8 cellular contexts compared by ENCODE assay signal in genomic region chr11:114197799-114198500, GRCh38.
DNase-seq lines count a peak whose midpoint lies in the region; ATAC-seq and TF ChIP-seq lines count a peak whose summit lies in the region.

No MANE protein-coding gene starts in this region.

- dilution Hi-C loops in mammary epithelial cell (cut with HindIII; ENCODE audit: low sequenced_read_pairs): no loop called here

- ATAC-seq in GM21367 (IDR thresholded peaks at IDR 0.05; ENCODE audit: unreplicated experiment): no peak

- CTCF ChIA-PET in mammary epithelial cell (lab: Charles Lee; ENCODE audit: low non-redundant PET): no interaction called here
- CTCF ChIA-PET in Caco-2 (lab: Charles Lee): interaction anchor here (0.6 kb wide), 1 partner anchor 62 kb away, joined by 3 read pairs; no protein-coding TSS in a partner anchor

- H4K20me1 ChIP-seq in mammary epithelial cell (ENCODE audit: insufficient read depth, low read length) (no peaks in the 10 kb centered on the region), Karpas-422 (ENCODE audit: insufficient read depth, low read depth, low read length) (no peaks in the 10 kb centered on the region)

- no peak overlapping the region for H3K4me3 ChIP-seq in mammary epithelial cell (replicated peaks in 1 of 3; ENCODE audit: insufficient read depth in 1 of 3, low read depth in 2 of 3, low read length in 3 of 3)
- H3K4me3 ChIP-seq in kidney epithelial cell (ENCODE audit: low read depth, low read length): no peak overlapping the region
- no peak overlapping the region for H3K4me3 ChIP-seq in spleen
- no peak overlapping the region for H3K4me3 ChIP-seq in Karpas-422 (ENCODE audit: low read length)
- H3K4me3 ChIP-seq in Caco-2 (ENCODE audit: low read depth, low read length): no peak overlapping the region

- H3K9me3 Mint-ChIP-seq in Caco-2 (ENCODE audit: unreplicated experiment): no peaks in the 10 kb centered on the region

- no peaks in the 10 kb centered on the region for H3K27me3 Mint-ChIP-seq in Caco-2 (ENCODE audit: insufficient read depth, unreplicated experiment)

- H2AFZ ChIP-seq in mammary epithelial cell (ENCODE audit: low read depth, low read length): no peak overlapping the region
- no peak overlapping the region for H2AFZ ChIP-seq in Karpas-422 (ENCODE audit: low read length)

- no peak overlapping the region for H3K9ac ChIP-seq in mammary epithelial cell (ENCODE audit: insufficient read depth, low read length)
- no peak overlapping the region for H3K9ac ChIP-seq in Karpas-422 (ENCODE audit: low read length)

- H3K36me3 Mint-ChIP-seq in Caco-2 (ENCODE audit: insufficient read depth, unreplicated experiment): no peaks in the 10 kb centered on the region

- H3K79me2 ChIP-seq in mammary epithelial cell (ENCODE audit: insufficient read depth, low read length): no peaks in the 10 kb centered on the region
- H3K79me2 ChIP-seq in Karpas-422 (ENCODE audit: low read length): no peaks in the 10 kb centered on the region

- H3K4me1 Mint-ChIP-seq in Caco-2 (ENCODE audit: low read depth, unreplicated experiment): peaks cover 7% of the 10 kb centered on the region

- no peaks in the 10 kb centered on the region for H3K36me3 ChIP-seq in mammary epithelial cell (ENCODE audit: insufficient read depth, low read length)
- H3K36me3 ChIP-seq in kidney epithelial cell (ENCODE audit: control insufficient read depth, insufficient read depth, low read length): no peaks in the 10 kb centered on the region
- H3K36me3 ChIP-seq in spleen: peaks cover 0 to 14% (median 0%) of the 10 kb centered on the region in 6 donors
- no peaks in the 10 kb centered on the region for H3K36me3 ChIP-seq in Karpas-422 (ENCODE audit: insufficient read depth, low read length)
- H3K36me3 ChIP-seq in Caco-2 (ENCODE audit: control insufficient read depth, insufficient read depth, low read length): no peaks in the 10 kb centered on the region

- POLR2A ChIA-PET in Caco-2 (lab: Charles Lee): no interaction called here

- DNase-seq in HCEC 1CT (peak; percentile 99), mammary epithelial cell (peak; percentile 14), kidney epithelial cell (ENCODE audit: low read depth) (peak; percentile 29), spleen (peak; percentile 64), Karpas-422 (no peak), GDM1 (lab: John Stamatoyannopoulos, UW) (no peak), Caco-2 (no peak)

- H3K27me3 ChIP-seq in mammary epithelial cell (ENCODE audit: insufficient read depth, low read length): no peaks in the 10 kb centered on the region
- H3K27me3 ChIP-seq in kidney epithelial cell (ENCODE audit: control insufficient read depth, insufficient read depth, low read length): peaks cover 3% of the 10 kb centered on the region
- no peaks in the 10 kb centered on the region for H3K27me3 ChIP-seq in spleen (replicated peaks in 1 of 7)
- H3K27me3 ChIP-seq in Karpas-422 (ENCODE audit: low read length): no peaks in the 10 kb centered on the region
- H3K27me3 ChIP-seq in Caco-2 (replicated peaks; ENCODE audit: control insufficient read depth, insufficient read depth, low read length): no peaks in the 10 kb centered on the region

- no peak overlapping the region for H3K4me2 ChIP-seq in mammary epithelial cell (ENCODE audit: insufficient read depth, low read depth, low read length)
- no peak overlapping the region for H3K4me2 ChIP-seq in Karpas-422 (ENCODE audit: low read depth, low read length, poor library complexity, severe bottlenecking)

- in situ Hi-C loops in mammary epithelial cell (cut with MboI; ENCODE audit: low sequenced_read_pairs in 2 of 2): no loop called here

- H3K9me3 ChIP-seq in mammary epithelial cell (replicated peaks; ENCODE audit: insufficient read depth, low read length) (no peaks in the 10 kb centered on the region), spleen (no peaks in the 10 kb centered on the region), Karpas-422 (ENCODE audit: low read length) (no peaks in the 10 kb centered on the region), Caco-2 (no peaks in the 10 kb centered on the region)

- intact Hi-C loops in mammary epithelial cell (cut with micrococcal nuclease) (no loop called here), spleen (cut with DNase I; ENCODE audit: low total_unique reads) (loop anchor here (10.0 kb wide), 1 partner anchor 57 kb away; no protein-coding TSS in a partner anchor), Caco-2 (cut with micrococcal nuclease; ENCODE audit: unreplicated experiment) (loop anchor here (2.0 kb wide), 1 partner anchor 63 kb away; no protein-coding TSS in a partner anchor)

- no peak overlapping the region for H3K4me3 Mint-ChIP-seq in Caco-2 (ENCODE audit: unreplicated experiment)

- no peak overlapping the region for H3K27ac Mint-ChIP-seq in Caco-2 (ENCODE audit: unreplicated experiment)

- H3K9me2 ChIP-seq in Karpas-422 (replicated peaks; ENCODE audit: insufficient read depth, low read length): no peaks in the 10 kb centered on the region

- no TSS peak for BruUV-seq in mammary epithelial cell (replicated peaks; lab: Mats Ljungman, UMichigan)
- BruUV-seq in Caco-2 (replicated peaks; lab: Mats Ljungman, UMichigan): no TSS peak

- H3K27ac ChIP-seq in mammary epithelial cell (ENCODE audit: insufficient read depth, low read depth, low read length) (no peak overlapping the region), spleen (peak overlapping the region; percentile 2 to 79 (median 72)), Karpas-422 (ENCODE audit: low read length) (no peak overlapping the region)

- TF ChIP-seq CTCF in mammary epithelial cell (conservative IDR thresholded peaks at IDR 0.05 in 1 of 2, IDR thresholded peaks at IDR 0.05 in 1 of 2; ENCODE audit: extremely low read depth in 1 of 2, insufficient read depth in 1 of 2, low read depth in 1 of 2, low read length in 2 of 2): no peak
- no peak for TF ChIP-seq CTCF in kidney epithelial cell (IDR thresholded peaks at IDR 0.05; ENCODE audit: insufficient read depth, low read length, poor library complexity, severe bottlenecking)
- TF ChIP-seq CTCF in spleen (IDR thresholded peaks at IDR 0.05 in 8 of 11, conservative IDR thresholded peaks at IDR 0.05 in 3 of 11): peak in 1 of 11 experiments; percentile 4
- no peak for TF ChIP-seq CTCF in Caco-2 (IDR thresholded peaks at IDR 0.05; ENCODE audit: insufficient read depth in 1 of 2, low read depth in 1 of 2, low read length in 1 of 2, severe bottlenecking in 1 of 2, unreplicated experiment in 1 of 2)

- WGBS in mammary epithelial cell (ENCODE audit: low coverage, missing lambda C conversion rate): 31% methylated on average over 9 of the region's 10 CpGs
- 53 to 75% (median 64%) methylated on average over 10 of the region's 10 CpGs for WGBS in spleen, 5 donors

- no peak for TF ChIP-seq POLR2A in spleen (IDR thresholded peaks at IDR 0.05)

- peaks cover 5% of the 10 kb centered on the region for H3K4me1 ChIP-seq in mammary epithelial cell (ENCODE audit: insufficient read depth, low read length)
- H3K4me1 ChIP-seq in spleen: peaks cover 11 to 68% (median 44%) of the 10 kb centered on the region in 6 donors
- H3K4me1 ChIP-seq in Karpas-422 (ENCODE audit: low read length): peaks cover 2% of the 10 kb centered on the region; the same call in 1 of the 2 replicates
- H3K4me1 ChIP-seq in Caco-2: no peaks in the 10 kb centered on the region; the same call in 1 of the 2 replicates

Comparison
In these comparisons a context has a peak if more than half of its experiments do, and no peak if none do; other contexts are left out.
1. DNase-seq: peak in HCEC 1CT (single experiment), mammary epithelial cell (single experiment), kidney epithelial cell (single experiment) and spleen (single experiment); none in Karpas-422 (single experiment), GDM1 (single experiment) and Caco-2 (0 of 2).
2. H3K27ac ChIP-seq: peak in spleen (8 of 8); none in mammary epithelial cell (single experiment) and Karpas-422 (single experiment).